8 cellular contexts compared by ENCODE assay signal in the genomic region with DNA sequence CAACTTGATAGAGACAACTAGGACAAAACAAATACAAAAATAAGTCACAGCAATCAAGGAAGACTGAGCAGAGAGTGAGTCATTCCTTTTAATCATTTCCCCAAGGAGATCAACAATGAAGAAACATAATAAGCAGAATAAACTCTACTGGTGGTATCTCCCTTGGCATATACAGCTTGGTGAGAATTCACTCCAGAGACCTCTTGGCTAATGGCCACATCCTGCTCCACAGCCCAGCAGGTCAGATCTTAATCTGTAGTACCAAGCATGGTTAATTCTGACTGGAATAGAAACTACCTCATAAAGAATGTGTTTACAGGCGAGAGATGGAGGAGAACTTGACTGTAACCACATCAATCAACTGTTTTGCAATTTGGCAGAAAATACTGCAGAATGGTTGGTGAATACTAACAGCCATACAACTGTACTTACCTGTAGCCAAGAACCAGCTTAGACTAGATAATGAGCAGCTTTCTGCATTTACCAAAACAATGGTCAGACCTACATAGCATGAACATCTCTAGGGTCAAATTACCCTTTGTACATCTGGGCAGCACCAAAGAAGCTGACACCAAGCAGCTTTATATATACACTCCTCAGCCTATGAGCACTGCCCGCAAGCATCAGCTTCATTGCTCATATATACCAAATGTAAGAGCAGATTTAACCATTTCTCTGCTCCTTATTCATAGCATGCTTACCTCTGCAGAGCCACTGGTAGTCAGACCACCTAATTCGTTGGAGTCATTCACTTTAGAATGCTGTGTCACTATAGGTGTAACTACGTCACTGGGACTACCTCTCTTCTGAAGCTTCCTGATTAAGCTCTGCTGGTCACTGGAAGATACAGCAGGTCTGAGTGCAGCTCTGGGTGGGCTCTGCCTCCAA.
DNase-seq lines count a peak whose midpoint lies in the region; ATAC-seq and FAIRE-seq lines count a peak whose summit lies in the region.

No MANE protein-coding gene starts in this region.

- peak; percentile 61 for FAIRE-seq in urothelium cell line (lab: Jason Lieb, UNC)

- peak; percentile 44 for ATAC-seq in GM21390 (IDR thresholded peaks at IDR 0.05; ENCODE audit: unreplicated experiment)

- peak; percentile 70 for DNase-seq in DMS 273 (lab: John Stamatoyannopoulos, UW; ENCODE audit: unreplicated experiment)
- peak; percentile 78 for DNase-seq in NCI-H446 treated with DMSO at 0.1 percent for 48 hours (lab: John Stamatoyannopoulos, UW)
- DNase-seq in activated effector memory CD4-positive, alpha-beta T cell treated with anti-CD3 and anti-CD28 coated beads, Interleukin-2, amount 50 U/mL, for 16 hours: peak; percentile 78
- peak; percentile 32 for DNase-seq in iPS-NIHi11 (ENCODE audit: low spot score)
- DNase-seq in urothelium cell line (ENCODE audit: low spot score): no peak
- no peak for DNase-seq in NCI-H2227 (lab: John Stamatoyannopoulos, UW; ENCODE audit: unreplicated experiment)
- DNase-seq in cortex of kidney (lab: John Stamatoyannopoulos, UW): no peak

Comparison
In these comparisons a context has a peak if more than half of its experiments do, and no peak if none do; other contexts are left out.
1. DNase-seq: peak in DMS 273 (single experiment), NCI-H446 treated with DMSO at 0.1 percent for 48 hours (single experiment), activated effector memory CD4-positive, alpha-beta T cell treated with anti-CD3 and anti-CD28 coated beads, Interleukin-2, amount 50 U/mL, for 16 hours (single experiment) and iPS-NIHi11 (single experiment); none in urothelium cell line (single experiment), NCI-H2227 (single experiment) and cortex of kidney (single experiment).